In genomic region chr2:129400825-129401224, GRCh38 we compare ENCODE assay signal across 22 cellular contexts.
DNase-seq lines count a peak whose midpoint lies in the region; ATAC-seq and TF ChIP-seq lines count a peak whose summit lies in the region.
"Had no signal": no experiment of that assay in that cellular context is flagged by ENCODE, and none has a peak within 500 bp of the region (broad histone marks: within the 10 kb centered on the region; RNA-seq: fewer than 3 reads in every experiment).

No MANE protein-coding gene starts in this region.

- intact Hi-C loops in OCI-LY7 (cut with micrococcal nuclease; ENCODE audit: unreplicated experiment): no loop called here
- intact Hi-C loops in psoas muscle (cut with DNase I): no loop called here

- no peaks in the 10 kb centered on the region for H3F3A ChIP-seq in neural cell (ENCODE audit: insufficient read depth, low read length, poor library complexity, severe bottlenecking)

- H3K9me2 ChIP-seq in OCI-LY7 (ENCODE audit: insufficient read depth, low read length) (no peaks in the 10 kb centered on the region), neural cell (ENCODE audit: insufficient read depth, low read length) (no peaks in the 10 kb centered on the region)

- H3K27me3 Mint-ChIP-seq in natural killer cell treated with Interleukin-12 subunit alpha and Interleukin-12 subunit beta and Interleukin-15 and Interleukin-18, amount 100 ng/mL, for 72 hours: no peaks in the 10 kb centered on the region
- H3K27me3 Mint-ChIP-seq: activated CD8-positive, alpha-beta memory T cell treated with anti-CD3 and anti-CD28 coated beads, Interleukin-2, amount 10 ng/mL, durations not matched to agents 7 days and 5 days; activated naive CD4-positive, alpha-beta T cell treated with anti-CD3 and anti-CD28 coated beads, Interleukin-2, amount 50 U/mL, for 24 hours had no signal

- BruUV-seq in OCI-LY7 (replicated peaks; lab: Mats Ljungman, UMichigan): no TSS peak

- no peak overlapping the region for H3K4me2 ChIP-seq in OCI-LY7 (ENCODE audit: low read length)
- H3K4me2 ChIP-seq in neural cell (ENCODE audit: low read length): no peak overlapping the region

- ATAC-seq in GM19452 (IDR thresholded peaks at IDR 0.05; ENCODE audit: unreplicated experiment): no peak
- ATAC-seq in psoas muscle: no peak
- no peak for ATAC-seq in natural killer cell treated with Interleukin-12 subunit alpha and Interleukin-12 subunit beta and Interleukin-15 and Interleukin-18, amount 100 ng/mL, for 72 hours
- ATAC-seq: activated CD8-positive, alpha-beta memory T cell treated with anti-CD3 and anti-CD28 coated beads, Interleukin-2, amount 10 ng/mL, durations not matched to agents 7 days and 5 days; heart right ventricle; mucosa of descending colon; right cardiac atrium; Right ventricle myocardium inferior had no signal

- no peak overlapping the region for H2AFZ ChIP-seq in OCI-LY7 (ENCODE audit: low read length)
- H2AFZ ChIP-seq in neural cell (ENCODE audit: low read depth, low read length): no peak overlapping the region

- WGBS in psoas muscle, 3 donors: 57 to 64% (median 61%) methylated on average over 7 of the region's 7 CpGs

- H3K36me3 ChIP-seq in OCI-LY7 (ENCODE audit: insufficient read depth, low read length): no peaks in the 10 kb centered on the region
- no peaks in the 10 kb centered on the region for H3K36me3 ChIP-seq in neural cell (ENCODE audit: insufficient read depth, low read length)
- no peaks in the 10 kb centered on the region for H3K36me3 ChIP-seq in psoas muscle (ENCODE audit: insufficient read depth in 1 of 2, low read depth in 1 of 2)
- H3K36me3 ChIP-seq: heart right ventricle had no signal

- H4K20me1 ChIP-seq in OCI-LY7 (ENCODE audit: insufficient read depth, low read length) (no peaks in the 10 kb centered on the region), neural cell (ENCODE audit: insufficient read depth) (no peaks in the 10 kb centered on the region)

- H3K27ac Mint-ChIP-seq in natural killer cell treated with Interleukin-12 subunit alpha and Interleukin-12 subunit beta and Interleukin-15 and Interleukin-18, amount 100 ng/mL, for 72 hours: no peak overlapping the region
- H3K27ac Mint-ChIP-seq: activated CD8-positive, alpha-beta memory T cell treated with anti-CD3 and anti-CD28 coated beads, Interleukin-2, amount 10 ng/mL, durations not matched to agents 7 days and 5 days; activated naive CD4-positive, alpha-beta T cell treated with anti-CD3 and anti-CD28 coated beads, Interleukin-2, amount 50 U/mL, for 24 hours; activated T-helper 1 cell treated with anti-CD3 and anti-CD28 coated beads, Interleukin-12 subunit alpha, Interleukin-12 subunit beta, Interleukin-2, Interleukin-4 antibody, amounts not matched to agents 30 ng/mL and 10 ng/mL and 1 ng/mL, durations not matched to agents 14 hours and 24 hours and 36 hours had no signal

- H3K9me3 Mint-ChIP-seq in natural killer cell treated with Interleukin-12 subunit alpha and Interleukin-12 subunit beta and Interleukin-15 and Interleukin-18, amount 100 ng/mL, for 72 hours: peaks cover 6% of the 10 kb centered on the region
- H3K9me3 Mint-ChIP-seq: activated naive CD4-positive, alpha-beta T cell treated with anti-CD3 and anti-CD28 coated beads, Interleukin-2, amount 50 U/mL, for 24 hours; activated T-helper 1 cell treated with anti-CD3 and anti-CD28 coated beads, Interleukin-12 subunit alpha, Interleukin-12 subunit beta, Interleukin-2, Interleukin-4 antibody, amounts not matched to agents 30 ng/mL and 10 ng/mL and 1 ng/mL, durations not matched to agents 14 hours and 24 hours and 36 hours had no signal

- H3K4me1 ChIP-seq in OCI-LY7 (ENCODE audit: insufficient read depth, low read length, poor library complexity, severe bottlenecking): no peaks in the 10 kb centered on the region
- no peaks in the 10 kb centered on the region for H3K4me1 ChIP-seq in psoas muscle

- H3K9me3 ChIP-seq in OCI-LY7 (ENCODE audit: low read length) (no peaks in the 10 kb centered on the region), neural cell (ENCODE audit: low read length) (no peaks in the 10 kb centered on the region), psoas muscle (no peaks in the 10 kb centered on the region)
- H3K9me3 ChIP-seq: heart right ventricle, mucosa of descending colon had no signal

- CTCF ChIA-PET in OCI-LY7 (lab: Charles Lee; ENCODE audit: unreplicated experiment): no interaction called here

- POLR2A ChIA-PET in OCI-LY7 (lab: Charles Lee): no interaction called here

- TF ChIP-seq RAD21 in Ishikawa (IDR thresholded peaks at IDR 0.05; ENCODE audit: low read depth): no peak
- TF ChIP-seq RAD21 in neural cell (conservative IDR thresholded peaks at IDR 0.05): peak; percentile 11

- H3K9ac ChIP-seq in neural cell (ENCODE audit: low read length): no peak overlapping the region

- H3K27me3 ChIP-seq in neural cell (ENCODE audit: insufficient read depth, low read depth, low read length): no peaks in the 10 kb centered on the region
- no peaks in the 10 kb centered on the region for H3K27me3 ChIP-seq in psoas muscle (ENCODE audit: insufficient read depth in 3 of 3, low read length in 2 of 3)
- H3K27me3 ChIP-seq: heart right ventricle had no signal

- H3K4me3 ChIP-seq in OCI-LY7 (ENCODE audit: low read depth, low read length, poor library complexity, severe bottlenecking) (no peak overlapping the region), neural cell (ENCODE audit: low read length) (no peak overlapping the region), psoas muscle (no peak overlapping the region)
- H3K4me3 ChIP-seq: heart right ventricle, mucosa of descending colon had no signal

- H3K79me2 ChIP-seq in OCI-LY7 (ENCODE audit: insufficient read depth, low read depth, low read length): no peaks in the 10 kb centered on the region
- no peaks in the 10 kb centered on the region for H3K79me2 ChIP-seq in neural cell (replicated peaks; ENCODE audit: insufficient read depth, low read length)

- H3K36me3 Mint-ChIP-seq in natural killer cell treated with Interleukin-12 subunit alpha and Interleukin-12 subunit beta and Interleukin-15 and Interleukin-18, amount 100 ng/mL, for 72 hours: no peaks in the 10 kb centered on the region
- H3K36me3 Mint-ChIP-seq: activated CD8-positive, alpha-beta memory T cell treated with anti-CD3 and anti-CD28 coated beads, Interleukin-2, amount 10 ng/mL, durations not matched to agents 7 days and 5 days; activated naive CD4-positive, alpha-beta T cell treated with anti-CD3 and anti-CD28 coated beads, Interleukin-2, amount 50 U/mL, for 24 hours had no signal

- DNase-seq in DMS 273 (lab: John Stamatoyannopoulos, UW; ENCODE audit: unreplicated experiment): peak; percentile 70
- DNase-seq in DMS 273 treated with DMSO at 0.1 percent for 48 hours (lab: John Stamatoyannopoulos, UW): no peak
- DNase-seq in OCI-LY7 (ENCODE audit: low spot score): peak; percentile 0
- DNase-seq in psoas muscle: no peak
- DNase-seq in natural killer cell treated with Interleukin-12 subunit alpha and Interleukin-12 subunit beta and Interleukin-15 and Interleukin-18, amount 100 ng/mL, for 72 hours (ENCODE audit: low spot score): no peak
- DNase-seq: activated CD4-positive, alpha-beta T cell treated with anti-CD3 and anti-CD28 coated beads for 4 hours; activated CD8-positive, alpha-beta memory T cell treated with anti-CD3 and anti-CD28 coated beads, Interleukin-2, amount 10 ng/mL, durations not matched to agents 7 days and 5 days; aorta; EL; H7; heart right ventricle; mucosa of descending colon; NCI-H1105 treated with DMSO at 0.1 percent for 48 hours; NCI-H446; right cardiac atrium had no signal

- H3K4me3 Mint-ChIP-seq in natural killer cell treated with Interleukin-12 subunit alpha and Interleukin-12 subunit beta and Interleukin-15 and Interleukin-18, amount 100 ng/mL, for 72 hours: no peak overlapping the region
- H3K4me3 Mint-ChIP-seq: activated CD8-positive, alpha-beta memory T cell treated with anti-CD3 and anti-CD28 coated beads, Interleukin-2, amount 10 ng/mL, durations not matched to agents 7 days and 5 days; activated naive CD4-positive, alpha-beta T cell treated with anti-CD3 and anti-CD28 coated beads, Interleukin-2, amount 50 U/mL, for 24 hours; activated T-helper 1 cell treated with anti-CD3 and anti-CD28 coated beads, Interleukin-12 subunit alpha, Interleukin-12 subunit beta, Interleukin-2, Interleukin-4 antibody, amounts not matched to agents 30 ng/mL and 10 ng/mL and 1 ng/mL, durations not matched to agents 14 hours and 24 hours and 36 hours had no signal

- TF ChIP-seq CTCF in OCI-LY7 (conservative IDR thresholded peaks at IDR 0.05; ENCODE audit: low read length) (no peak), neural cell (IDR thresholded peaks at IDR 0.05; ENCODE audit: poor library complexity, severe bottlenecking) (no peak), psoas muscle (IDR thresholded peaks at IDR 0.05) (no peak)

- no peak overlapping the region for H3K27ac ChIP-seq in OCI-LY7 (ENCODE audit: low read depth, low read length, poor library complexity, severe bottlenecking)
- H3K27ac ChIP-seq in neural cell (ENCODE audit: low read length): no peak overlapping the region
- no peak overlapping the region for H3K27ac ChIP-seq in psoas muscle
- H3K27ac ChIP-seq: 22Rv1, heart right ventricle had no signal

- TF ChIP-seq EP300 in Ishikawa (IDR thresholded peaks at IDR 0.05; ENCODE audit: borderline replicate concordance): no peak
- no peak for TF ChIP-seq EP300 in neural cell (conservative IDR thresholded peaks at IDR 0.05; ENCODE audit: poor library complexity, severe bottlenecking)

- no peaks in the 10 kb centered on the region for H3K4me1 Mint-ChIP-seq in natural killer cell treated with Interleukin-12 subunit alpha and Interleukin-12 subunit beta and Interleukin-15 and Interleukin-18, amount 100 ng/mL, for 72 hours (ENCODE audit: low read depth in 2 of 2)
- H3K4me1 Mint-ChIP-seq: activated CD8-positive, alpha-beta memory T cell treated with anti-CD3 and anti-CD28 coated beads, Interleukin-2, amount 10 ng/mL, durations not matched to agents 7 days and 5 days; activated naive CD4-positive, alpha-beta T cell treated with anti-CD3 and anti-CD28 coated beads, Interleukin-2, amount 50 U/mL, for 24 hours had no signal

TF ChIP-seq in Ishikawa, 13 proteins besides CTCF, POLR2A, EP300 and RAD21 (continues in another document):
- no peak for TF ChIP-seq MAX (IDR thresholded peaks at IDR 0.05)

TF ChIP-seq in neural cell, 6 proteins besides CTCF, POLR2A, EP300 and RAD21:
- TF ChIP-seq POLR2AphosphoS5 (IDR thresholded peaks at IDR 0.05) (no peak), SMC3 (conservative IDR thresholded peaks at IDR 0.05; ENCODE audit: poor library complexity) (peak; percentile 34)
TF ChIP-seq in neural cell: peak in this region for 1.

Comparison
In these comparisons a context has a peak if more than half of its experiments do, and no peak if none do; other contexts are left out.
1. DNase-seq: peak in DMS 273 (single experiment) and OCI-LY7 (single experiment); none in DMS 273 treated with DMSO at 0.1 percent for 48 hours (single experiment), psoas muscle (0 of 2) and natural killer cell treated with Interleukin-12 subunit alpha and Interleukin-12 subunit beta and Interleukin-15 and Interleukin-18, amount 100 ng/mL, for 72 hours (single experiment).